In the genomic region with DNA sequence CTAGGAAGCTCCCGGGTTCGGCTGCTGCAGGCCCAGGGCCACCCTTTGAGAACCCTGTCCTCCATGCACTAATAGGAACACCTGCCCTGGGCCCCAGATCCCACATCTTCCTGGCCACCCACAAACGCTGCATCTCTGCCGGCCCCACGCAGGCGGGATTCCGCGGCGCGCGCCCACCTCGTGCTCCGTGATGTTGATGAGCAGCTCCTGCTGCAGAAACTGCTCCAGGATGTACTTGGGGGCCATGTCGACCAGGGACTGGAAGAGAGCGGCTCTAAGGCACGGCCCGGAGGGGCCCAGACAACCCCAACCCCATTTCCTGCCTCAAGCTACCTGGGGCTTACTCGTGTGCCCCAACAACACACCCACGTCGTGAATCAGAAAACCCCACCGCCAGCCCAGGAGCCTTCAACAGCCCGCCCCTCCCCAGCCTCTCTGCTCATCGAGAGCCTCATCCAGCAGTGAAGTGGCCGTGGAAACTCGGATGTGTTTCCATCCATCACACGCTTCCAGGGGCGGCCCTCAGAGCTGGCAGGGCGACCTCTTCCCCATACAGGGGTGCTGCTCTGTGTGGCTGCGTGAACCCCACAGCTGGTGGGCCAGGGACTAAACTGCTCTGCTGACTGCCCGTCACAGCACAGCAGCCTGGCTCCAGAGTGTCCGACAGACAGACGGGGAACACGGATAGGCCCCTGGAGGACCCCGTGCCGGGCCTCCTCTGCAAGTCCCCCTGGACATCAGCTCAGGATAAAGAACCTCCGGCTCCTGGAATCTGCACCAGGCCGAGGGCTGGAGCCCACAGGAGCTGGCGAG, we compare ENCODE assay signal across 31 cellular contexts. TPM values are rescaled to one million over a fixed set of nuclear protein-coding genes. Genes with fewer than 3 reads are reported as not detected.
DNase-seq lines count a peak whose midpoint lies in the region; ATAC-seq, FAIRE-seq and TF ChIP-seq lines count a peak whose summit lies in the region.
"Had no signal": no experiment of that assay in that cellular context is flagged by ENCODE, and none has a peak within 500 bp of the region (broad histone marks: within the 10 kb centered on the region; RNA-seq: fewer than 3 reads in every experiment).

No MANE protein-coding gene starts in this region.

- H3K4me3 Mint-ChIP-seq in activated naive CD4-positive, alpha-beta T cell treated with anti-CD3 and anti-CD28 coated beads, Interleukin-2, amount 10 ng/mL, durations not matched to agents 7 days and 5 days, result peak overlapping the region; percentile 26
- H3K4me3 Mint-ChIP-seq in GM23338, result no peak overlapping the region
- H3K4me3 Mint-ChIP-seq: activated T-helper 17 cell treated with anti-CD3 and anti-CD28 coated beads, Interleukin-2, amount 50 U/mL, for 72 hours; endodermal cell; WTC11 had no signal

- TF ChIP-seq RAD21 in HepG2 (CRISPR knock-in tag; IDR thresholded peaks at IDR 0.05), result no peak

- peaks cover 5% of the 10 kb centered on the region for H3K27me3 Mint-ChIP-seq in activated naive CD4-positive, alpha-beta T cell treated with anti-CD3 and anti-CD28 coated beads, Interleukin-2, amount 10 ng/mL, durations not matched to agents 7 days and 5 days
- H3K27me3 Mint-ChIP-seq in GM23338 (ENCODE audit: insufficient read depth, low read depth, poor library complexity), result peaks cover 13% of the 10 kb centered on the region
- H3K27me3 Mint-ChIP-seq: activated T-helper 17 cell treated with anti-CD3 and anti-CD28 coated beads, Interleukin-2, amount 50 U/mL, for 72 hours had no signal

- H3K36me3 ChIP-seq in HepG2 (replicated peaks in 1 of 2; ENCODE audit: control insufficient read depth in 1 of 2, insufficient read depth in 2 of 2, low read length in 2 of 2) (peaks cover 12 to 40% of the 10 kb centered on the region in 2 experiments), upper lobe of right lung (peaks cover 67% of the 10 kb centered on the region), small intestine (ENCODE audit: control insufficient read depth in 2 of 2, insufficient read depth in 2 of 2, low read length in 2 of 2) (peaks cover 0 to 14% of the 10 kb centered on the region in 2 donors), lower lobe of right lung (peaks cover 75% of the 10 kb centered on the region), GM23338 (ENCODE audit: insufficient read depth) (peaks cover 9% of the 10 kb centered on the region; the same call in 1 of the 2 replicates)

- TF ChIP-seq CTCF in HepG2 (CRISPR knock-in tag; IDR thresholded peaks at IDR 0.05) (no peak), upper lobe of right lung (IDR thresholded peaks at IDR 0.05) (no peak), lower lobe of right lung (IDR thresholded peaks at IDR 0.05) (no peak), GM23338 (conservative IDR thresholded peaks at IDR 0.05; ENCODE audit: low read depth in 2 of 2) (no peak)

- H3K79me2 ChIP-seq in HepG2 (ENCODE audit: insufficient read depth, low read length) (peaks cover 30% of the 10 kb centered on the region), GM23338 (replicated peaks; ENCODE audit: insufficient read depth) (peaks cover 23% of the 10 kb centered on the region)

- H3K27me3 ChIP-seq in HepG2 (ENCODE audit: control insufficient read depth in 1 of 2, insufficient read depth in 2 of 2, low read length in 2 of 2) (no peaks in the 10 kb centered on the region; a peak in 1 of 5 replicates), upper lobe of right lung (no peaks in the 10 kb centered on the region), small intestine (ENCODE audit: control insufficient read depth in 2 of 2, insufficient read depth in 2 of 2, low read length in 2 of 2) (no peaks in the 10 kb centered on the region), lower lobe of right lung (ENCODE audit: low read depth) (no peaks in the 10 kb centered on the region), GM23338 (ENCODE audit: insufficient read depth) (no peaks in the 10 kb centered on the region)
- H3K27me3 ChIP-seq: adrenal gland, brain microvascular endothelial cell, esophagus squamous epithelium, gastrocnemius medialis, upper lobe of left lung had no signal

- no peaks in the 10 kb centered on the region for H3K9me3 Mint-ChIP-seq in activated naive CD4-positive, alpha-beta T cell treated with anti-CD3 and anti-CD28 coated beads, Interleukin-2, amount 10 ng/mL, durations not matched to agents 7 days and 5 days
- H3K9me3 Mint-ChIP-seq in GM23338, result no peaks in the 10 kb centered on the region
- H3K9me3 Mint-ChIP-seq: activated T-helper 17 cell treated with anti-CD3 and anti-CD28 coated beads, Interleukin-2, amount 50 U/mL, for 72 hours; endodermal cell; WTC11 had no signal

- H3K27ac Mint-ChIP-seq in activated naive CD4-positive, alpha-beta T cell treated with anti-CD3 and anti-CD28 coated beads, Interleukin-2, amount 10 ng/mL, durations not matched to agents 7 days and 5 days, result peak overlapping the region; percentile 55
- H3K27ac Mint-ChIP-seq in GM23338, result no peak overlapping the region
- H3K27ac Mint-ChIP-seq: activated T-helper 17 cell treated with anti-CD3 and anti-CD28 coated beads, Interleukin-2, amount 50 U/mL, for 72 hours; endodermal cell; WTC11 had no signal

- no peak overlapping the region for H3K4me3 ChIP-seq in HepG2 (replicated peaks in 1 of 3; ENCODE audit: insufficient read depth in 1 of 3, low read depth in 2 of 3, low read length in 3 of 3)
- H3K4me3 ChIP-seq in upper lobe of right lung, result no peak overlapping the region
- no peak overlapping the region for H3K4me3 ChIP-seq in small intestine (ENCODE audit: low read depth in 1 of 2, low read length in 2 of 2)
- H3K4me3 ChIP-seq in lower lobe of right lung, result no peak overlapping the region
- no peak overlapping the region for H3K4me3 ChIP-seq in GM23338
- H3K4me3 ChIP-seq: A549, adrenal gland, esophagus squamous epithelium, gastrocnemius medialis, SK-N-MC, skin epidermis, upper lobe of left lung had no signal

- TF ChIP-seq EP300 in HepG2 (IDR thresholded peaks at IDR 0.05; ENCODE audit: low read depth in 2 of 2, low read length in 2 of 2), result no peak
- no peak for TF ChIP-seq EP300 in HepG2 (CRISPR knock-in tag; IDR thresholded peaks at IDR 0.05; ENCODE audit: borderline replicate concordance)

- no peak for TF ChIP-seq POLR2A in HepG2 (IDR thresholded peaks at IDR 0.05; ENCODE audit: insufficient read depth in 1 of 2, low read depth in 2 of 2, low read length in 2 of 2)

- H2AFZ ChIP-seq in HepG2 (ENCODE audit: low read length), result no peak overlapping the region
- H2AFZ ChIP-seq in GM23338, result no peak overlapping the region

- no peak for FAIRE-seq in HepG2 (lab: Jason Lieb, UNC)
- FAIRE-seq in small intestine (lab: Jason Lieb, UNC), result no peak
- FAIRE-seq: A549, colon, H1, islet of Langerhans, RCC 7860 had no signal

- intact Hi-C loops in HepG2 (cut with micrococcal nuclease; ENCODE audit: unreplicated experiment) (no loop called here), upper lobe of right lung (cut with DNase I) (no loop called here), lower lobe of right lung (cut with DNase I) (no loop called here)

- ATAC-seq in HepG2 (no peak), upper lobe of right lung (no peak), lower lobe of right lung (no peak), GM23338 (no peak)
- ATAC-seq: A549; activated T-helper 17 cell treated with anti-CD3 and anti-CD28 coated beads, Interleukin-2, amount 50 U/mL, for 72 hours; gastrocnemius medialis; WTC11 had no signal

- H3K4me1 Mint-ChIP-seq in activated naive CD4-positive, alpha-beta T cell treated with anti-CD3 and anti-CD28 coated beads, Interleukin-2, amount 10 ng/mL, durations not matched to agents 7 days and 5 days, result peaks cover 57% of the 10 kb centered on the region
- H3K4me1 Mint-ChIP-seq in GM23338, result peaks cover 5% of the 10 kb centered on the region

- H3K4me1 ChIP-seq in HepG2 (ENCODE audit: insufficient read depth, low read length), result peaks cover 20% of the 10 kb centered on the region
- peaks cover 24% of the 10 kb centered on the region for H3K4me1 ChIP-seq in upper lobe of right lung
- H3K4me1 ChIP-seq in small intestine (ENCODE audit: control insufficient read depth in 2 of 2, insufficient read depth in 1 of 2, low read depth in 1 of 2, low read length in 1 of 2), result peaks cover 0 to 10% of the 10 kb centered on the region in 2 donors
- peaks cover 46% of the 10 kb centered on the region for H3K4me1 ChIP-seq in lower lobe of right lung
- no peaks in the 10 kb centered on the region; the same call in 1 of the 2 replicates for H3K4me1 ChIP-seq in GM23338 (ENCODE audit: insufficient read depth)

- in situ Hi-C loops in HepG2 (cut with HindIII; ENCODE audit: extremely low pct_ligation_motif_present, low pct_unique_long_range_greater_than_20kb), result no loop called here

- DNase-seq in activated naive CD4-positive, alpha-beta T cell treated with anti-CD3 and anti-CD28 coated beads, Interleukin-2, amount 10 ng/mL, durations not matched to agents 7 days and 5 days, result no peak
- DNase-seq in activated naive CD4-positive, alpha-beta T cell treated with anti-CD3 and anti-CD28 coated beads, Interleukin-2, amount 50 U/mL, for 16 hours, result no peak
- DNase-seq in activated CD8-positive, alpha-beta memory T cell treated with anti-CD3 and anti-CD28 coated beads, Interleukin-2, amount 50 U/mL, for 4 hours, result peak; percentile 72
- DNase-seq in HepG2 (ENCODE audit: low spot score), result no peak
- DNase-seq in upper lobe of right lung, result peak; percentile 64
- DNase-seq in small intestine, result no peak
- no peak for DNase-seq in lower lobe of right lung
- DNase-seq in GM23338 (ENCODE audit: low spot score), result no peak
- DNase-seq: activated CD4-positive, alpha-beta T cell treated with anti-CD3 and anti-CD28 coated beads, Interleukin-2, amount 50 U/mL, for 4 hours; brain microvascular endothelial cell; endodermal cell; esophagus squamous epithelium; gastrocnemius medialis; hippocampal formation; NCI-H1417; NCI-H2107; NCI-H446 treated with DMSO at 0.1 percent for 48 hours; NK-92 treated with Interleukin-12 subunit alpha and Interleukin-12 subunit beta, amount 100 ng/mL, for 24 hours; stimulated activated CD4-positive, alpha-beta T cell treated with anti-CD3 and anti-CD28 coated beads, Interleukin-2, amount 100 ng/mL, for 24 hours had no signal

- H3K27ac ChIP-seq in HepG2 (ENCODE audit: extremely low read length, insufficient read depth, low read length) (no peak overlapping the region), upper lobe of right lung (no peak overlapping the region), small intestine (ENCODE audit: low read depth in 1 of 2, low read length in 1 of 2) (no peak overlapping the region), lower lobe of right lung (no peak overlapping the region), GM23338 (ENCODE audit: low read depth) (no peak overlapping the region)
- H3K27ac ChIP-seq: A549, adrenal gland, brain microvascular endothelial cell, esophagus squamous epithelium, gastrocnemius medialis, HL-60, SK-N-MC had no signal

- CTCF ChIA-PET in activated naive CD4-positive, alpha-beta T cell treated with anti-CD3 and anti-CD28 coated beads, Interleukin-2, amount 10 ng/mL, durations not matched to agents 7 days and 5 days (lab: Charles Lee), result interaction anchor here (0.6 kb wide), 1 partner anchor 153 kb away, joined by 3 read pairs; no protein-coding TSS in a partner anchor
- CTCF ChIA-PET in HepG2 (lab: Yijun Ruan, JAX; ENCODE audit: low intra/inter-chr PET ratio, low total read pairs), result no interaction called here

- 99% methylated on average over 28 of the region's 38 CpGs for WGBS in HepG2 (ENCODE audit: low lambda C conversion rate)
- WGBS in small intestine, 3 donors, result 87 to 91% (median 90%) methylated on average over 38 of the region's 38 CpGs

- H3F3A ChIP-seq in GM23338 (replicated peaks; ENCODE audit: low read depth), result 0 out of 2 replicates have a peak, but pooled peaks cover 25% of the 10 kb centered on the region

- peaks cover 20% of the 10 kb centered on the region for H3K36me3 Mint-ChIP-seq in activated naive CD4-positive, alpha-beta T cell treated with anti-CD3 and anti-CD28 coated beads, Interleukin-2, amount 10 ng/mL, durations not matched to agents 7 days and 5 days
- peaks cover 36% of the 10 kb centered on the region for H3K36me3 Mint-ChIP-seq in GM23338 (ENCODE audit: low read depth)

- H3K9me3 ChIP-seq in HepG2 (ENCODE audit: low read length) (no peaks in the 10 kb centered on the region), upper lobe of right lung (no peaks in the 10 kb centered on the region), small intestine (ENCODE audit: control insufficient read depth, low read depth) (no peaks in the 10 kb centered on the region), lower lobe of right lung (no peaks in the 10 kb centered on the region)
- H3K9me3 ChIP-seq: A549, adrenal gland, esophagus squamous epithelium, gastrocnemius medialis, upper lobe of left lung had no signal

- no peak overlapping the region for H3K9ac ChIP-seq in HepG2 (ENCODE audit: insufficient read depth, low read depth, low read length)

- H4K20me1 ChIP-seq in HepG2 (ENCODE audit: insufficient read depth, low read length), result peaks cover 16% of the 10 kb centered on the region
- peaks cover 20% of the 10 kb centered on the region for H4K20me1 ChIP-seq in GM23338 (replicated peaks; ENCODE audit: insufficient read depth)

- H3K4me2 ChIP-seq in HepG2 (ENCODE audit: low read depth, low read length) (no peak overlapping the region), GM23338 (no peak overlapping the region)
- H3K4me2 ChIP-seq: A549 had no signal

- POLR2A ChIA-PET in HepG2 (lab: Yijun Ruan, JAX), result interaction anchor here (1.3 kb wide), 1 partner anchor 26 kb away, joined by 4 read pairs; no protein-coding TSS in a partner anchor

- BruUV-seq in HepG2 (replicated peaks; lab: Mats Ljungman, UMichigan), result no TSS peak

- no peaks in the 10 kb centered on the region for H3K9me2 ChIP-seq in GM23338 (ENCODE audit: insufficient read depth)

RNA-seq across cellular contexts. Expression of a gene that starts 4.2 kb away (rescaled TPM):
- total RNA-seq in HepG2 (2016; rRNA removed; fragmentation: Illumina TruSeq; extraction: Trizol) (140 TPM in 2 replicates), upper lobe of right lung (155 TPM), lower lobe of right lung (158 TPM)
- 43.4 and 44.8 TPM in 2 replicates for total RNA-seq in HepG2 (2016; cell fraction: cytosol; rRNA removed; fragmentation: Illumina TruSeq; extraction: Trizol; ENCODE audit: low read depth)
- 135 and 141 TPM in 2 replicates for total RNA-seq in HepG2 (2016; cell fraction: insoluble cytoplasmic fraction; rRNA removed; fragmentation: Illumina TruSeq; extraction: Trizol)
- total RNA-seq in HepG2 (2016; cell fraction: membrane; rRNA removed; fragmentation: Illumina TruSeq; extraction: Trizol), result 89.0 and 92.5 TPM in 2 replicates
- 54.0 and 55.3 TPM in 2 replicates for total RNA-seq in HepG2 (2016; cell fraction: nucleus; rRNA removed; fragmentation: Illumina TruSeq; extraction: Trizol)
- polyA plus RNA-seq in HepG2 (2011; rRNA removed) (272 and 305 TPM in 2 replicates), small intestine (100 to 1,000 TPM; 141 to 189 (median 143) TPM), GM23338 (2016; fragmentation: Nextera tagmentation; extraction: Ambion mirVana) (254 and 286 TPM in 2 replicates)
- polyA plus RNA-seq in HepG2 (2011; cell fraction: cytosol; rRNA removed), result 222 and 337 TPM in 2 replicates
- 150 and 188 TPM in 2 replicates for polyA plus RNA-seq in HepG2 (2011; cell fraction: nucleus; rRNA removed)
- polyA plus RNA-seq in HepG2 (2012), result 201 and 222 TPM in 2 replicates
- 94.9 and 102 TPM in 2 replicates for polyA plus RNA-seq in HepG2 (2016; cell fraction: cytosol; fragmentation: Illumina TruSeq; extraction: Trizol; ENCODE audit: low read depth)
- 246 and 282 TPM in 2 replicates for polyA plus RNA-seq in HepG2 (2016; cell fraction: insoluble cytoplasmic fraction; fragmentation: Illumina TruSeq; extraction: Trizol; ENCODE audit: low read depth)
- 145 and 159 TPM in 2 replicates for polyA plus RNA-seq in HepG2 (2016; cell fraction: membrane; fragmentation: Illumina TruSeq; extraction: Trizol; ENCODE audit: low read depth)
- polyA plus RNA-seq in HepG2 (2016; cell fraction: nucleus; fragmentation: Illumina TruSeq; extraction: Trizol; ENCODE audit: insufficient read depth, low read depth), result 179 TPM in 2 replicates
- 343 and 389 TPM in 2 replicates for polyA minus RNA-seq in HepG2 (2011; rRNA and poly(A)+ RNA removed; ENCODE audit: low replicate concordance)
- polyA minus RNA-seq in HepG2 (2011; cell fraction: cytosol; rRNA and poly(A)+ RNA removed), result 104 and 129 TPM in 2 replicates
- polyA minus RNA-seq in HepG2 (2011; cell fraction: nucleus; rRNA and poly(A)+ RNA removed), result 39.5 and 42.0 TPM in 2 replicates
- 257 and 303 TPM in 2 replicates for total RNA-seq in GM23338 (2014; rRNA removed; shearing (Covaris generic))

RNA-seq across cellular contexts. Expression of a gene that starts 12.9 kb away (rescaled TPM):
- total RNA-seq in HepG2 (2016; rRNA removed; fragmentation: Illumina TruSeq; extraction: Trizol) (426 and 535 TPM in 2 replicates), upper lobe of right lung (387 TPM), lower lobe of right lung (378 TPM)
- 2,785 and 3,522 TPM in 2 replicates for total RNA-seq in HepG2 (2016; cell fraction: cytosol; rRNA removed; fragmentation: Illumina TruSeq; extraction: Trizol; ENCODE audit: low read depth)
- total RNA-seq in HepG2 (2016; cell fraction: insoluble cytoplasmic fraction; rRNA removed; fragmentation: Illumina TruSeq; extraction: Trizol), result 340 and 561 TPM in 2 replicates
- 1,902 and 2,313 TPM in 2 replicates for total RNA-seq in HepG2 (2016; cell fraction: membrane; rRNA removed; fragmentation: Illumina TruSeq; extraction: Trizol)
- 168 and 177 TPM in 2 replicates for total RNA-seq in HepG2 (2016; cell fraction: nucleus; rRNA removed; fragmentation: Illumina TruSeq; extraction: Trizol)
- polyA plus RNA-seq in HepG2 (2011; rRNA removed) (613 and 728 TPM in 2 replicates), small intestine (1,000 to 10,000 TPM in 2 of 3 donors, 100 to 1,000 TPM in 1; 335 to 1,298 (median 1,178) TPM), GM23338 (2016; fragmentation: Nextera tagmentation; extraction: Ambion mirVana) (543 and 573 TPM in 2 replicates)
- 837 and 1,257 TPM in 2 replicates for polyA plus RNA-seq in HepG2 (2011; cell fraction: cytosol; rRNA removed)
- polyA plus RNA-seq in HepG2 (2011; cell fraction: nucleus; rRNA removed), result 557 and 562 TPM in 2 replicates
- 539 and 705 TPM in 2 replicates for polyA plus RNA-seq in HepG2 (2012)
- 3,701 and 4,930 TPM in 2 replicates for polyA plus RNA-seq in HepG2 (2016; cell fraction: cytosol; fragmentation: Illumina TruSeq; extraction: Trizol; ENCODE audit: low read depth)
- polyA plus RNA-seq in HepG2 (2016; cell fraction: insoluble cytoplasmic fraction; fragmentation: Illumina TruSeq; extraction: Trizol; ENCODE audit: low read depth), result 454 and 583 TPM in 2 replicates
- polyA plus RNA-seq in HepG2 (2016; cell fraction: membrane; fragmentation: Illumina TruSeq; extraction: Trizol; ENCODE audit: low read depth), result 2,313 and 2,706 TPM in 2 replicates
- polyA plus RNA-seq in HepG2 (2016; cell fraction: nucleus; fragmentation: Illumina TruSeq; extraction: Trizol; ENCODE audit: insufficient read depth, low read depth), result 387 and 420 TPM in 2 replicates
- polyA minus RNA-seq in HepG2 (2011; rRNA and poly(A)+ RNA removed; ENCODE audit: low replicate concordance), result 195 and 435 TPM in 2 replicates
- polyA minus RNA-seq in HepG2 (2011; cell fraction: cytosol; rRNA and poly(A)+ RNA removed), result 211 and 241 TPM in 2 replicates
- 51.6 and 73.4 TPM in 2 replicates for polyA minus RNA-seq in HepG2 (2011; cell fraction: nucleus; rRNA and poly(A)+ RNA removed)
- 284 and 351 TPM in 2 replicates for total RNA-seq in GM23338 (2014; rRNA removed; shearing (Covaris generic))

RNA-seq across cellular contexts. Expression of a gene that starts 24.0 kb away (rescaled TPM):
- total RNA-seq in HepG2 (2016; rRNA removed; fragmentation: Illumina TruSeq; extraction: Trizol), result 0.48 and 0.84 TPM in 2 replicates
- 0.35 and 0.51 TPM in 2 replicates for total RNA-seq in HepG2 (2016; cell fraction: cytosol; rRNA removed; fragmentation: Illumina TruSeq; extraction: Trizol; ENCODE audit: low read depth)
- 0.16 and 0.50 TPM in 2 replicates for total RNA-seq in HepG2 (2016; cell fraction: insoluble cytoplasmic fraction; rRNA removed; fragmentation: Illumina TruSeq; extraction: Trizol)
- total RNA-seq in HepG2 (2016; cell fraction: membrane; rRNA removed; fragmentation: Illumina TruSeq; extraction: Trizol), result 0.38 and 0.40 TPM in 2 replicates
- total RNA-seq in HepG2 (2016; cell fraction: nucleus; rRNA removed; fragmentation: Illumina TruSeq; extraction: Trizol), result 0.28 and 0.63 TPM in 2 replicates
- polyA plus RNA-seq in HepG2 (2011; rRNA removed), result 32.0 and 40.3 TPM in 2 replicates
- polyA plus RNA-seq in HepG2 (2011; cell fraction: cytosol; rRNA removed), result 17.7 and 31.9 TPM in 2 replicates
- polyA plus RNA-seq in HepG2 (2011; cell fraction: nucleus; rRNA removed), result 222 and 325 TPM in 2 replicates
- polyA plus RNA-seq in HepG2 (2012), result 21.8 and 23.4 TPM in 2 replicates
- not detected in 2 replicates for polyA plus RNA-seq in HepG2 (2016; cell fraction: cytosol; fragmentation: Illumina TruSeq; extraction: Trizol; ENCODE audit: low read depth)
- 0.41 and 0.69 TPM in 2 replicates for polyA plus RNA-seq in HepG2 (2016; cell fraction: insoluble cytoplasmic fraction; fragmentation: Illumina TruSeq; extraction: Trizol; ENCODE audit: low read depth)
- not detected in 2 replicates for polyA plus RNA-seq in HepG2 (2016; cell fraction: membrane; fragmentation: Illumina TruSeq; extraction: Trizol; ENCODE audit: low read depth)
- polyA plus RNA-seq in HepG2 (2016; cell fraction: nucleus; fragmentation: Illumina TruSeq; extraction: Trizol; ENCODE audit: insufficient read depth, low read depth), result 1.5 TPM in 2 replicates
- 18.3 and 37.9 TPM in 2 replicates for polyA minus RNA-seq in HepG2 (2011; rRNA and poly(A)+ RNA removed; ENCODE audit: low replicate concordance)
- 19.3 and 20.1 TPM in 2 replicates for polyA minus RNA-seq in HepG2 (2011; cell fraction: cytosol; rRNA and poly(A)+ RNA removed)
- 25.0 and 29.0 TPM in 2 replicates for polyA minus RNA-seq in HepG2 (2011; cell fraction: nucleus; rRNA and poly(A)+ RNA removed)
- total RNA-seq in upper lobe of right lung, result 98.2 TPM
- polyA plus RNA-seq in small intestine, result 10 to 100 TPM; 34.3 to 81.1 (median 62.6) TPM
- total RNA-seq in lower lobe of right lung, result 83.5 TPM
- 56.0 and 71.8 TPM in 2 replicates for total RNA-seq in GM23338 (2014; rRNA removed; shearing (Covaris generic))
- polyA plus RNA-seq in GM23338 (2016; fragmentation: Nextera tagmentation; extraction: Ambion mirVana), result 24.7 and 28.3 TPM in 2 replicates

RNA-seq across cellular contexts. Expression of a gene that starts 51.0 kb away (rescaled TPM):
- total RNA-seq in HepG2 (2016; rRNA removed; fragmentation: Illumina TruSeq; extraction: Trizol) (1.3 and 4.4 TPM in 2 replicates), upper lobe of right lung (51.0 TPM), lower lobe of right lung (53.3 TPM)
- total RNA-seq in HepG2 (2016; cell fraction: cytosol; rRNA removed; fragmentation: Illumina TruSeq; extraction: Trizol; ENCODE audit: low read depth), result 3.4 and 3.5 TPM in 2 replicates
- total RNA-seq in HepG2 (2016; cell fraction: insoluble cytoplasmic fraction; rRNA removed; fragmentation: Illumina TruSeq; extraction: Trizol), result 2.5 and 6.4 TPM in 2 replicates
- 1.7 and 2.0 TPM in 2 replicates for total RNA-seq in HepG2 (2016; cell fraction: membrane; rRNA removed; fragmentation: Illumina TruSeq; extraction: Trizol)
- 7.8 and 9.7 TPM in 2 replicates for total RNA-seq in HepG2 (2016; cell fraction: nucleus; rRNA removed; fragmentation: Illumina TruSeq; extraction: Trizol)
- polyA plus RNA-seq in HepG2 (2011; rRNA removed) (32.4 and 41.2 TPM in 2 replicates), small intestine (10 to 100 TPM in 2 of 3 donors, 1 to 10 TPM in 1; 6.2 to 60.3 (median 34.2) TPM), GM23338 (2016; fragmentation: Nextera tagmentation; extraction: Ambion mirVana) (27.4 and 30.3 TPM in 2 replicates)
- 27.7 and 35.9 TPM in 2 replicates for polyA plus RNA-seq in HepG2 (2011; cell fraction: cytosol; rRNA removed)
- 316 and 410 TPM in 2 replicates for polyA plus RNA-seq in HepG2 (2011; cell fraction: nucleus; rRNA removed)
- 29.1 and 29.7 TPM in 2 replicates for polyA plus RNA-seq in HepG2 (2012)
- 0.23 and 0.72 TPM in 2 replicates for polyA plus RNA-seq in HepG2 (2016; cell fraction: cytosol; fragmentation: Illumina TruSeq; extraction: Trizol; ENCODE audit: low read depth)
- polyA plus RNA-seq in HepG2 (2016; cell fraction: insoluble cytoplasmic fraction; fragmentation: Illumina TruSeq; extraction: Trizol; ENCODE audit: low read depth), result 1.6 and 2.2 TPM in 2 replicates
- polyA plus RNA-seq in HepG2 (2016; cell fraction: membrane; fragmentation: Illumina TruSeq; extraction: Trizol; ENCODE audit: low read depth), result 0.54 and 0.71 TPM in 2 replicates
- 25.9 and 28.7 TPM in 2 replicates for polyA plus RNA-seq in HepG2 (2016; cell fraction: nucleus; fragmentation: Illumina TruSeq; extraction: Trizol; ENCODE audit: insufficient read depth, low read depth)
- 20.1 and 68.5 TPM in 2 replicates for polyA minus RNA-seq in HepG2 (2011; rRNA and poly(A)+ RNA removed; ENCODE audit: low replicate concordance)
- 20.8 and 23.1 TPM in 2 replicates for polyA minus RNA-seq in HepG2 (2011; cell fraction: cytosol; rRNA and poly(A)+ RNA removed)
- 41.6 and 44.5 TPM in 2 replicates for polyA minus RNA-seq in HepG2 (2011; cell fraction: nucleus; rRNA and poly(A)+ RNA removed)
- 18.1 and 22.2 TPM in 2 replicates for total RNA-seq in GM23338 (2014; rRNA removed; shearing (Covaris generic))

Comparison
In these comparisons a context has a peak if more than half of its experiments do, and no peak if none do; other contexts are left out.
1. DNase-seq: peak in activated CD8-positive, alpha-beta memory T cell treated with anti-CD3 and anti-CD28 coated beads, Interleukin-2, amount 50 U/mL, for 4 hours (single experiment) and upper lobe of right lung (single experiment); none in activated naive CD4-positive, alpha-beta T cell treated with anti-CD3 and anti-CD28 coated beads, Interleukin-2, amount 10 ng/mL, durations not matched to agents 7 days and 5 days (single experiment), activated naive CD4-positive, alpha-beta T cell treated with anti-CD3 and anti-CD28 coated beads, Interleukin-2, amount 50 U/mL, for 16 hours (single experiment), HepG2 (single experiment), small intestine (single experiment), lower lobe of right lung (single experiment) and GM23338 (single experiment).
2. RNA of a gene that starts 24.0 kb away (total RNA-seq): 98.2 TPM in upper lobe of right lung (single experiment), 83.5 TPM in lower lobe of right lung (single experiment) and 56.0 to 71.8 TPM in GM23338; 0.16 to 0.84 TPM in HepG2; every median in the first group is over 10 times any median in the second.